Comparison of ENCODE assay signal across 13 cellular contexts in genomic region chr4:173242466-173243250, GRCh38.
DNase-seq lines count a peak whose midpoint lies in the region; ATAC-seq, FAIRE-seq and TF ChIP-seq lines count a peak whose summit lies in the region.
"Had no signal": no experiment of that assay in that cellular context is flagged by ENCODE, and none has a peak within 500 bp of the region (broad histone marks: within the 10 kb centered on the region; RNA-seq: fewer than 3 reads in every experiment).

No MANE protein-coding gene starts in this region.

- H3K4me1 ChIP-seq in breast epithelium: no peaks in the 10 kb centered on the region
- peaks cover 15% of the 10 kb centered on the region for H3K4me1 ChIP-seq in keratinocyte (ENCODE audit: control insufficient read depth, extremely low read depth, insufficient read depth, low read length)
- H3K4me1 ChIP-seq in upper lobe of left lung: no peaks in the 10 kb centered on the region

- no peak overlapping the region for H2AFZ ChIP-seq in keratinocyte (ENCODE audit: control insufficient read depth, low read length)

- H3K4me3 Mint-ChIP-seq in MCF 10A (ENCODE audit: unreplicated experiment): no peak overlapping the region
- no peak overlapping the region for H3K4me3 Mint-ChIP-seq in activated CD8-positive, alpha-beta T cell treated with anti-CD3 and anti-CD28 coated beads, Interleukin-2, amount 10 ng/mL, durations not matched to agents 7 days and 5 days

- H3K27ac Mint-ChIP-seq in MCF 10A (ENCODE audit: low read depth, unreplicated experiment): peak overlapping the region; percentile 16
- no peak overlapping the region for H3K27ac Mint-ChIP-seq in activated CD8-positive, alpha-beta T cell treated with anti-CD3 and anti-CD28 coated beads, Interleukin-2, amount 10 ng/mL, durations not matched to agents 7 days and 5 days

- H3K4me3 ChIP-seq in breast epithelium (no peak overlapping the region), keratinocyte (ENCODE audit: control insufficient read depth in 2 of 3, extremely low read depth in 1 of 3, insufficient read depth in 2 of 3, low read depth in 1 of 3, low read length in 3 of 3) (no peak overlapping the region), upper lobe of left lung (no peak overlapping the region)
- H3K4me3 ChIP-seq: esophagus squamous epithelium, testis had no signal

- H3K27me3 Mint-ChIP-seq in MCF 10A (ENCODE audit: insufficient read depth, unreplicated experiment): no peaks in the 10 kb centered on the region
- no peaks in the 10 kb centered on the region for H3K27me3 Mint-ChIP-seq in activated CD8-positive, alpha-beta T cell treated with anti-CD3 and anti-CD28 coated beads, Interleukin-2, amount 10 ng/mL, durations not matched to agents 7 days and 5 days (ENCODE audit: low read depth)

- intact Hi-C loops in MCF 10A (cut with micrococcal nuclease): no loop called here
- intact Hi-C loops in breast epithelium (cut with DNase I; ENCODE audit: low total_unique reads): loop anchor here (10.0 kb wide), 1 partner anchor 458 kb away; no protein-coding TSS in a partner anchor

- no peaks in the 10 kb centered on the region for H3K36me3 Mint-ChIP-seq in MCF 10A (ENCODE audit: insufficient read depth, unreplicated experiment)
- H3K36me3 Mint-ChIP-seq in activated CD8-positive, alpha-beta T cell treated with anti-CD3 and anti-CD28 coated beads, Interleukin-2, amount 10 ng/mL, durations not matched to agents 7 days and 5 days (ENCODE audit: low read depth): no peaks in the 10 kb centered on the region

- CTCF ChIA-PET in MCF 10A (lab: Yijun Ruan, JAX): interaction anchor here (0.6 to 2.3 kb wide), 11 partner anchors 11 to 229 kb away, joined by 3 to 13 read pairs (median 5); no protein-coding TSS in a partner anchor
- CTCF ChIA-PET in activated CD8-positive, alpha-beta T cell treated with anti-CD3 and anti-CD28 coated beads, Interleukin-2, amount 10 ng/mL, durations not matched to agents 7 days and 5 days (lab: Charles Lee): interaction anchor here (0.5 to 2.2 kb wide), 4 partner anchors 14 to 1442 kb away, joined by 3 to 7 read pairs (median 4); no protein-coding TSS in a partner anchor

- no peaks in the 10 kb centered on the region for H3K36me3 ChIP-seq in breast epithelium
- no peaks in the 10 kb centered on the region for H3K36me3 ChIP-seq in keratinocyte (ENCODE audit: control insufficient read depth in 2 of 2, extremely low read depth in 1 of 2, insufficient read depth in 2 of 2, low read length in 2 of 2)
- no peaks in the 10 kb centered on the region for H3K36me3 ChIP-seq in upper lobe of left lung
- H3K36me3 ChIP-seq: esophagus squamous epithelium had no signal

- peaks cover 18% of the 10 kb centered on the region for H3K4me1 Mint-ChIP-seq in MCF 10A (ENCODE audit: insufficient read depth, unreplicated experiment)
- H3K4me1 Mint-ChIP-seq in activated CD8-positive, alpha-beta T cell treated with anti-CD3 and anti-CD28 coated beads, Interleukin-2, amount 10 ng/mL, durations not matched to agents 7 days and 5 days (ENCODE audit: low read depth): peaks cover 7% of the 10 kb centered on the region

- POLR2A ChIA-PET in MCF 10A (lab: Yijun Ruan, JAX): interaction anchor here (0.7 to 2.6 kb wide), 9 partner anchors 10 to 74 kb away, joined by 3 to 25 read pairs (median 5); partner anchors contain the start of gene GALNT7
- POLR2A ChIA-PET in activated CD8-positive, alpha-beta T cell treated with anti-CD3 and anti-CD28 coated beads, Interleukin-2, amount 10 ng/mL, durations not matched to agents 7 days and 5 days (lab: Charles Lee): interaction anchor here (0.6 kb wide), 1 partner anchor 38 kb away, joined by 3 read pairs; no protein-coding TSS in a partner anchor

- H3K9me3 Mint-ChIP-seq in MCF 10A (ENCODE audit: unreplicated experiment): no peaks in the 10 kb centered on the region
- H3K9me3 Mint-ChIP-seq in activated CD8-positive, alpha-beta T cell treated with anti-CD3 and anti-CD28 coated beads, Interleukin-2, amount 10 ng/mL, durations not matched to agents 7 days and 5 days (ENCODE audit: insufficient read depth): no peaks in the 10 kb centered on the region

- H3K9me3 ChIP-seq in breast epithelium (no peaks in the 10 kb centered on the region), keratinocyte (ENCODE audit: control insufficient read depth, low read depth, low read length) (no peaks in the 10 kb centered on the region), upper lobe of left lung (no peaks in the 10 kb centered on the region)
- H3K9me3 ChIP-seq: esophagus squamous epithelium, testis had no signal

- ATAC-seq in activated CD8-positive, alpha-beta T cell treated with anti-CD3 and anti-CD28 coated beads, Interleukin-2, amount 10 ng/mL, durations not matched to agents 7 days and 5 days: no peak
- ATAC-seq in GM18870 (IDR thresholded peaks at IDR 0.05; ENCODE audit: unreplicated experiment) (no peak), HG03159 (IDR thresholded peaks at IDR 0.05; ENCODE audit: unreplicated experiment) (no peak), upper lobe of left lung (ENCODE audit: low FRiP score in 2 of 2) (no peak)

- H3K9ac ChIP-seq in keratinocyte (ENCODE audit: control insufficient read depth, extremely low read depth, insufficient read depth, low read length): no peak overlapping the region

- no peak overlapping the region for H3K27ac ChIP-seq in breast epithelium
- H3K27ac ChIP-seq in keratinocyte (ENCODE audit: control insufficient read depth, insufficient read depth, low read length): peak overlapping the region; percentile 49
- no peak overlapping the region for H3K27ac ChIP-seq in upper lobe of left lung
- H3K27ac ChIP-seq: esophagus squamous epithelium, testis had no signal

- H3K27me3 ChIP-seq in breast epithelium (no peaks in the 10 kb centered on the region), keratinocyte (ENCODE audit: control insufficient read depth, extremely low read depth, insufficient read depth, low read length) (no peaks in the 10 kb centered on the region), upper lobe of left lung (no peaks in the 10 kb centered on the region)
- H3K27me3 ChIP-seq: esophagus squamous epithelium, testis had no signal

- H4K20me1 ChIP-seq in keratinocyte (ENCODE audit: control insufficient read depth, extremely low read depth, insufficient read depth, low read length): no peaks in the 10 kb centered on the region

- DNase-seq in MCF 10A (ENCODE audit: unreplicated experiment) (no peak), breast epithelium (ENCODE audit: low spot score in 2 of 2) (no peak), keratinocyte (ENCODE audit: low read depth, low spot score) (no peak), NCI-H2081 treated with DMSO at 0.1 percent for 48 hours (lab: John Stamatoyannopoulos, UW) (no peak), upper lobe of left lung (no peak)
- DNase-seq in activated CD8-positive, alpha-beta T cell treated with anti-CD3 and anti-CD28 coated beads, Interleukin-2, amount 10 ng/mL, durations not matched to agents 7 days and 5 days: peak; percentile 26
- DNase-seq: esophagus squamous epithelium, NCI-H146, NCI-H774, testis had no signal

- no peak for TF ChIP-seq EP300 in upper lobe of left lung (IDR thresholded peaks at IDR 0.05)

- dilution Hi-C loops in keratinocyte (cut with MboI; ENCODE audit: extremely low pct_ligation_motif_present, low sequenced_read_pairs): no loop called here

- no peak for TF ChIP-seq POLR2A in breast epithelium (IDR thresholded peaks at IDR 0.05)
- TF ChIP-seq POLR2A in upper lobe of left lung (IDR thresholded peaks at IDR 0.05): no peak

- TF ChIP-seq CTCF in MCF 10A (IDR thresholded peaks at IDR 0.05; ENCODE audit: unreplicated experiment) (no peak), breast epithelium (IDR thresholded peaks at IDR 0.05) (no peak), keratinocyte (optimal IDR thresholded peaks at IDR 0.05 in 1 of 3, IDR thresholded peaks at IDR 0.05 in 1 of 3, conservative IDR thresholded peaks at IDR 0.05 in 1 of 3; ENCODE audit: extremely low read depth in 1 of 3, insufficient read depth in 2 of 3, low read length in 3 of 3) (no peak), upper lobe of left lung (IDR thresholded peaks at IDR 0.05) (no peak)

- peak; percentile 17 for FAIRE-seq in keratinocyte (lab: Jason Lieb, UNC)
- FAIRE-seq: colon had no signal

- H3K4me2 ChIP-seq in keratinocyte (ENCODE audit: control insufficient read depth, extremely low read depth, insufficient read depth, low read depth, low read length): no peak overlapping the region

- 93 to 94% methylated on average over 3 of the region's 3 CpGs for WGBS in upper lobe of left lung, 2 donors

- H3K9me1 ChIP-seq in keratinocyte (ENCODE audit: control insufficient read depth, extremely low read depth, insufficient read depth, low read length): no peaks in the 10 kb centered on the region

- H3K79me2 ChIP-seq in keratinocyte (ENCODE audit: control insufficient read depth, insufficient read depth, low read length): peaks cover 4% of the 10 kb centered on the region

- BruUV-seq in MCF 10A (replicated peaks; lab: Mats Ljungman, UMichigan): no TSS peak
